In the genomic region with DNA sequence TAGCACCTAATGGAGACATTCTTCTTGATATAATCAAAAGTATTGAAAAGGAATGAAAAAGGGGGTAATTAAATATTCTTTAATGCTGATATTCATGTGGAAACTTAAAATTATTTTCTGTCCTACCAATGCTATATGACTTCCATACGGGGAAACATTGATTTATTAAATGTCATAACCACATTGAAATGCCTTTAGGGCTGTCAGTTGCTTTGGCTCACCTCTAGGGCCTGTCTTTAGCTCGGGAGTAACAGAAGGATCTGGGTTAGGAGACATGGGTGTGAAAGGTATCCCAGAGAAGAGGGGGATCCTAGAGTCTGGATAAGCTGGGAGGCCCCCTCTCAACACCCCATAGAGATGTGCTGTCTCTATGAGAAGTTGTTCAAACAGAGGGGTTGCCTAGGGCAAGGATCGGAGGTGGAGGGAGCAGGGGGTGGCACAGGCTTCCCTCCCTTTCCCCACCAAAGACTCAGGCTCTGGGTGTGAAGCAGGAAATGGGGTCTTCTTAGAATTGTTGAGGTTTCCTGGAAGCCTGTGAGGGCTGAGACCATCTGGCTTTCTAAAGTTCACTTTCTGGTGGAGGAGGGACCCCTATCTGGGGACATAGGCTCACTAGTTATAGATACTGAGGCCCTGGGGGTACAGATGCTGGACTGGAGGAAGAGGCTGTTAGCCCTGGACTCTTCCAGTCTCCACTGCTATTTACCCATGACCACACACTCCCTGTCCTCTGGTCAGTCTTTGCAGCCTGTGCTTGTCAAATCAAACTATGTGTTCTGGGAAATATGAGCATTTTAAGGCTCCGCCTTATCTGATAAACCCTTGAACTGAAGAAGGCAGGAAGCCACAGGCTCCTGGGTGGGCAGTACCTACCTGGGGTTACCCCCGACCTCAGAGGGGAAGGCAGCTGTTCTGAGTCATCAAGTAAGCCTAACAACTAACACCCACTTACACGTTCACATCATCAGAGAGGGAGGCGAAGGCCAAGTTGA, we compare ENCODE assay signal across 9 cellular contexts. TPM values are rescaled to one million over a fixed set of nuclear protein-coding genes. Genes with fewer than 3 reads are reported as not detected.
A peak's percentile ranks its signal among the peaks of the same experiment; 100 is the strongest.
DNase-seq lines count a peak whose midpoint lies in the region; TF ChIP-seq lines count a peak whose summit lies in the region.
"Had no signal": no experiment of that assay in that cellular context is flagged by ENCODE, and none has a peak within 500 bp of the region (broad histone marks: within the 10 kb centered on the region; RNA-seq: fewer than 3 reads in every experiment).

No MANE protein-coding gene starts in this region.

- intact Hi-C loops in adrenal gland (cut with DNase I): no loop called here

- DNase-seq in activated gamma-delta T cell treated with Interleukin-2 at 50 U/mL for 16 hours (peak; percentile 79), activated gamma-delta T cell (lab: John Stamatoyannopoulos, UW) (no peak), NCI-H226 (peak; percentile 88), osteoblast (ENCODE audit: insufficient read length, low spot score, missing footprints) (peak; percentile 29), foreskin melanocyte (no peak), adrenal gland (no peak), DMS153 treated with DMSO at 0.1 percent for 48 hours (lab: John Stamatoyannopoulos, UW; ENCODE audit: unreplicated experiment) (no peak)
- peak; percentile 28 to 45 for DNase-seq in activated T-helper 1 cell treated with anti-CD3 and anti-CD28 coated beads, Interleukin-2, amount 50 U/mL, for 16 hours (ENCODE audit: low read depth in 1 of 2, low spot score in 1 of 2)

- 56 to 81% (median 58%) methylated on average over 6 to 7 of the region's 7 CpGs for WGBS in adrenal gland, 4 donors

- no peaks in the 10 kb centered on the region for H3K79me2 ChIP-seq in osteoblast (ENCODE audit: insufficient read depth, low read length)

- H3K4me2 ChIP-seq in osteoblast (ENCODE audit: insufficient read depth, low read length): no peak overlapping the region

- H3K4me1 ChIP-seq in osteoblast (ENCODE audit: insufficient read depth, low read length): peaks cover 59% of the 10 kb centered on the region
- no peaks in the 10 kb centered on the region for H3K4me1 ChIP-seq in adrenal gland (replicated peaks in 1 of 2)

- H3K27ac ChIP-seq in osteoblast (ENCODE audit: low read depth, low read length) (peak overlapping the region; percentile 70), adrenal gland (no peak overlapping the region)
- H3K27ac ChIP-seq: 22Rv1 had no signal

- H2AFZ ChIP-seq in osteoblast (ENCODE audit: low read length): peak overlapping the region; percentile 49

- TF ChIP-seq POLR2A in adrenal gland (IDR thresholded peaks at IDR 0.05): no peak

- H3K36me3 ChIP-seq in osteoblast (ENCODE audit: insufficient read depth, low read length) (no peaks in the 10 kb centered on the region), adrenal gland (replicated peaks in 1 of 2) (no peaks in the 10 kb centered on the region)

- H3K4me3 ChIP-seq in osteoblast (ENCODE audit: insufficient read depth, low read length) (no peak overlapping the region), adrenal gland (no peak overlapping the region)

- no peak for TF ChIP-seq CTCF in osteoblast (IDR thresholded peaks at IDR 0.05; ENCODE audit: extremely low read depth, low read depth, low read length)
- TF ChIP-seq CTCF in adrenal gland (IDR thresholded peaks at IDR 0.05): no peak

- H3K27me3 ChIP-seq in osteoblast (ENCODE audit: insufficient read depth, low read length): no peaks in the 10 kb centered on the region
- no peaks in the 10 kb centered on the region for H3K27me3 ChIP-seq in adrenal gland

- no peaks in the 10 kb centered on the region for H4K20me1 ChIP-seq in osteoblast (ENCODE audit: insufficient read depth, low read length)

- H3K9me3 ChIP-seq in osteoblast (ENCODE audit: low read depth, low read length): no peaks in the 10 kb centered on the region
- no peaks in the 10 kb centered on the region for H3K9me3 ChIP-seq in adrenal gland (replicated peaks in 1 of 3)

RNA-seq across cellular contexts. Expression of gene RRAS2, which starts 55.8 kb away (rescaled TPM):
- total RNA-seq in osteoblast: 91.1 and 101 TPM in 2 replicates
- 10 to 100 TPM; 19.8 to 59.3 (median 28.6) TPM for total RNA-seq in adrenal gland
- 10 to 100 TPM in 2 of 3 donors, 1 to 10 TPM in 1; 9.2 to 28.3 (median 10.7) TPM for polyA plus RNA-seq in adrenal gland

Comparison
In these comparisons a context has a peak if more than half of its experiments do, and no peak if none do; other contexts are left out.
1. DNase-seq: peak in activated gamma-delta T cell treated with Interleukin-2 at 50 U/mL for 16 hours (single experiment), NCI-H226 (single experiment), activated T-helper 1 cell treated with anti-CD3 and anti-CD28 coated beads, Interleukin-2, amount 50 U/mL, for 16 hours (2 of 2) and osteoblast (single experiment); none in activated gamma-delta T cell (single experiment), foreskin melanocyte (single experiment), adrenal gland (0 of 7) and DMS153 treated with DMSO at 0.1 percent for 48 hours (single experiment).